Comparison of ENCODE assay signal across 21 cellular contexts in genomic region chrX:46617906-46618305, GRCh38. TPM values are rescaled to one million over a fixed set of nuclear protein-coding genes. Genes with fewer than 3 reads are reported as not detected.
DNase-seq lines count a peak whose midpoint lies in the region; ATAC-seq and TF ChIP-seq lines count a peak whose summit lies in the region.
"Had no signal": no experiment of that assay in that cellular context is flagged by ENCODE, and none has a peak within 500 bp of the region (broad histone marks: within the 10 kb centered on the region; RNA-seq: fewer than 3 reads in every experiment).

No MANE protein-coding gene starts in this region.

- peaks cover 21% of the 10 kb centered on the region for H3K4me1 Mint-ChIP-seq in activated CD4-positive, alpha-beta T cell treated with anti-CD3 and anti-CD28 coated beads, Interleukin-2, amount 10 ng/mL, durations not matched to agents 24 days and 14 days
- H3K4me1 Mint-ChIP-seq in CD4-positive, CD25-positive, alpha-beta regulatory T cell = peaks cover 13 to 31% (median 21%) of the 10 kb centered on the region in 4 donors
- peaks cover 7% of the 10 kb centered on the region for H3K4me1 Mint-ChIP-seq in activated T-helper 17 cell treated with anti-CD3 and anti-CD28 coated beads, Interleukin-2, amount 50 U/mL, for 72 hours

- no peak for TF ChIP-seq CTCF in thyroid gland (IDR thresholded peaks at IDR 0.05)

- H3K36me3 ChIP-seq in CD4-positive, CD25-positive, alpha-beta regulatory T cell (ENCODE audit: control insufficient read depth, insufficient read depth, low read length) = peaks cover 5% of the 10 kb centered on the region
- no peaks in the 10 kb centered on the region for H3K36me3 ChIP-seq in thyroid gland
- H3K36me3 ChIP-seq: BE2C had no signal

- no peaks in the 10 kb centered on the region for H3K9me3 Mint-ChIP-seq in activated CD4-positive, alpha-beta T cell treated with anti-CD3 and anti-CD28 coated beads, Interleukin-2, amount 10 ng/mL, durations not matched to agents 24 days and 14 days
- peaks cover 0 to 3% (median 0%) of the 10 kb centered on the region in 7 donors for H3K9me3 Mint-ChIP-seq in CD4-positive, CD25-positive, alpha-beta regulatory T cell
- no peaks in the 10 kb centered on the region for H3K9me3 Mint-ChIP-seq in activated T-helper 17 cell treated with anti-CD3 and anti-CD28 coated beads, Interleukin-2, amount 50 U/mL, for 72 hours

- peaks cover 71% of the 10 kb centered on the region for H3K36me3 Mint-ChIP-seq in activated CD4-positive, alpha-beta T cell treated with anti-CD3 and anti-CD28 coated beads, Interleukin-2, amount 10 ng/mL, durations not matched to agents 24 days and 14 days (ENCODE audit: low read depth)
- peaks cover 3% of the 10 kb centered on the region for H3K36me3 Mint-ChIP-seq in CD4-positive, CD25-positive, alpha-beta regulatory T cell
- peaks cover 10% of the 10 kb centered on the region for H3K36me3 Mint-ChIP-seq in activated T-helper 17 cell treated with anti-CD3 and anti-CD28 coated beads, Interleukin-2, amount 50 U/mL, for 72 hours (ENCODE audit: low read depth)

- no peaks in the 10 kb centered on the region for H3K27me3 ChIP-seq in CD4-positive, CD25-positive, alpha-beta regulatory T cell (ENCODE audit: control insufficient read depth, insufficient read depth, low read length)
- no peaks in the 10 kb centered on the region for H3K27me3 ChIP-seq in thyroid gland
- H3K27me3 ChIP-seq: BE2C had no signal

- peak; percentile 70 for DNase-seq in activated CD4-positive, alpha-beta T cell treated with anti-CD3 and anti-CD28 coated beads, Interleukin-2, amount 10 ng/mL, durations not matched to agents 24 days and 14 days
- DNase-seq in activated CD4-positive, alpha-beta T cell treated with anti-CD3 and anti-CD28 coated beads for 4 hours = no peak
- no peak for DNase-seq in CD4-positive, CD25-positive, alpha-beta regulatory T cell
- peak; percentile 1 for DNase-seq in NCI-H69 (lab: John Stamatoyannopoulos, UW)
- no peak for DNase-seq in left lobe of liver (ENCODE audit: low spot score)
- no peak for DNase-seq in thyroid gland
- no peak for DNase-seq in putamen (ENCODE audit: low spot score)
- DNase-seq: BE2C; Calu3; CD4-positive, alpha-beta T cell; GF-D8; H9; KBM-7; NCI-H1105; NCI-H2081; NCI-H226; NCI-H524 treated with DMSO at 0.1 percent for 48 hours; PC-9 had no signal

- H3K9me3 ChIP-seq in CD4-positive, CD25-positive, alpha-beta regulatory T cell (ENCODE audit: control insufficient read depth in 2 of 2, low read length in 2 of 2) = no peaks in the 10 kb centered on the region
- H3K9me3 ChIP-seq in thyroid gland = no peaks in the 10 kb centered on the region
- H3K9me3 ChIP-seq: BE2C had no signal

- peak overlapping the region; percentile 41 for H3K4me3 Mint-ChIP-seq in activated CD4-positive, alpha-beta T cell treated with anti-CD3 and anti-CD28 coated beads, Interleukin-2, amount 10 ng/mL, durations not matched to agents 24 days and 14 days
- H3K4me3 Mint-ChIP-seq in CD4-positive, CD25-positive, alpha-beta regulatory T cell = peak overlapping the region in 2 of 4 donors; percentile 30 to 50
- peak overlapping the region; percentile 17 for H3K4me3 Mint-ChIP-seq in activated T-helper 17 cell treated with anti-CD3 and anti-CD28 coated beads, Interleukin-2, amount 50 U/mL, for 72 hours
- H3K4me3 Mint-ChIP-seq: CD4-positive, alpha-beta T cell; H9 had no signal

- TF ChIP-seq POLR2A in thyroid gland (IDR thresholded peaks at IDR 0.05) = no peak

- no peak overlapping the region for H3K27ac ChIP-seq in CD4-positive, CD25-positive, alpha-beta regulatory T cell (ENCODE audit: insufficient read depth, low read length, poor library complexity, severe bottlenecking)
- no peak overlapping the region for H3K27ac ChIP-seq in thyroid gland
- H3K27ac ChIP-seq: PC-9, RWPE1 had no signal

- H3K4me3 ChIP-seq in CD4-positive, CD25-positive, alpha-beta regulatory T cell (ENCODE audit: low read depth, low read length) = peak overlapping the region; percentile 37
- no peak overlapping the region for H3K4me3 ChIP-seq in thyroid gland (replicated peaks in 1 of 3)
- H3K4me3 ChIP-seq: GM12878, PC-9 had no signal

- H3K27me3 Mint-ChIP-seq in activated CD4-positive, alpha-beta T cell treated with anti-CD3 and anti-CD28 coated beads, Interleukin-2, amount 10 ng/mL, durations not matched to agents 24 days and 14 days = no peaks in the 10 kb centered on the region
- H3K27me3 Mint-ChIP-seq in CD4-positive, CD25-positive, alpha-beta regulatory T cell = no peaks in the 10 kb centered on the region
- H3K27me3 Mint-ChIP-seq in activated T-helper 17 cell treated with anti-CD3 and anti-CD28 coated beads, Interleukin-2, amount 50 U/mL, for 72 hours = no peaks in the 10 kb centered on the region

- intact Hi-C loops in activated CD4-positive, alpha-beta T cell treated with anti-CD3 and anti-CD28 coated beads, Interleukin-2, amount 10 ng/mL, durations not matched to agents 24 days and 14 days (cut with micrococcal nuclease) = no loop called here
- intact Hi-C loops in thyroid gland (cut with DNase I) = no loop called here

- no peak for ATAC-seq in CD4-positive, CD25-positive, alpha-beta regulatory T cell (ENCODE audit: low read depth in 2 of 2)
- peak; percentile 72 for ATAC-seq in activated T-helper 17 cell treated with anti-CD3 and anti-CD28 coated beads, Interleukin-2, amount 50 U/mL, for 72 hours (replicated peaks)
- no peak for ATAC-seq in left lobe of liver
- ATAC-seq: GM12878 had no signal

- peaks cover 24% of the 10 kb centered on the region for H3K4me1 ChIP-seq in CD4-positive, CD25-positive, alpha-beta regulatory T cell (ENCODE audit: control insufficient read depth, insufficient read depth, low read length, poor library complexity, severe bottlenecking)
- no peaks in the 10 kb centered on the region for H3K4me1 ChIP-seq in thyroid gland
- H3K4me1 ChIP-seq: BE2C had no signal

- peak overlapping the region; percentile 72 for H3K27ac Mint-ChIP-seq in activated CD4-positive, alpha-beta T cell treated with anti-CD3 and anti-CD28 coated beads, Interleukin-2, amount 10 ng/mL, durations not matched to agents 24 days and 14 days
- H3K27ac Mint-ChIP-seq in CD4-positive, CD25-positive, alpha-beta regulatory T cell = peak overlapping the region in 1 of 3 donors; percentile 92
- H3K27ac Mint-ChIP-seq in activated T-helper 17 cell treated with anti-CD3 and anti-CD28 coated beads, Interleukin-2, amount 50 U/mL, for 72 hours = peak overlapping the region; percentile 26
- H3K27ac Mint-ChIP-seq: CD4-positive, alpha-beta T cell; H9 had no signal

RNA-seq across cellular contexts. Expression of gene CHST7, which starts 44.3 kb away (rescaled TPM):
- 6.5 and 6.9 TPM in 2 replicates for total RNA-seq in activated CD4-positive, alpha-beta T cell treated with anti-CD3 and anti-CD28 coated beads, Interleukin-2, amount 10 ng/mL, durations not matched to agents 24 days and 14 days
- 19.5 TPM for total RNA-seq in CD4-positive, CD25-positive, alpha-beta regulatory T cell
- polyA plus RNA-seq in CD4-positive, CD25-positive, alpha-beta regulatory T cell = 10 to 100 TPM; 34.6 to 41.0 (median 37.8) TPM
- 1 to 10 TPM; 2.4 to 2.9 TPM for total RNA-seq in activated T-helper 17 cell treated with anti-CD3 and anti-CD28 coated beads, Interleukin-2, amount 50 U/mL, for 72 hours
- 6.6 TPM for total RNA-seq in left lobe of liver
- total RNA-seq in thyroid gland = 10 to 100 TPM in 3 of 4 donors, 1 to 10 TPM in 1; 9.0 to 28.5 (median 20.4) TPM

Comparison
In these comparisons a context has a peak if more than half of its experiments do, and no peak if none do; other contexts are left out.
1. DNase-seq: peak in activated CD4-positive, alpha-beta T cell treated with anti-CD3 and anti-CD28 coated beads, Interleukin-2, amount 10 ng/mL, durations not matched to agents 24 days and 14 days (single experiment) and NCI-H69 (single experiment); none in activated CD4-positive, alpha-beta T cell treated with anti-CD3 and anti-CD28 coated beads for 4 hours (0 of 2), CD4-positive, CD25-positive, alpha-beta regulatory T cell (0 of 3), left lobe of liver (single experiment), thyroid gland (0 of 2) and putamen (single experiment).